8 cellular contexts compared by ENCODE assay signal in genomic region chr5:56415356-56415765, GRCh38.
DNase-seq lines count a peak whose midpoint lies in the region; ATAC-seq and TF ChIP-seq lines count a peak whose summit lies in the region.

No MANE protein-coding gene starts in this region.

- no peak overlapping the region for H3K4me3 ChIP-seq in skeletal muscle cell (ENCODE audit: low read depth, low read length)

- ATAC-seq in HG02588 (IDR thresholded peaks at IDR 0.05; ENCODE audit: unreplicated experiment), result peak; percentile 87

- peak; percentile 31 for TF ChIP-seq POLR2A in GM15510 (IDR thresholded peaks at IDR 0.05; ENCODE audit: borderline replicate concordance, extremely low read depth, insufficient read length)

- DNase-seq in NCI-H226 (peak; percentile 91), fibroblast of gingiva (ENCODE audit: low read depth) (peak; percentile 80), skeletal muscle cell (ENCODE audit: low read depth) (peak; percentile 2), D341Med (ENCODE audit: low spot score) (no peak), NCI-H526 treated with DMSO at 0.1 percent for 48 hours (lab: John Stamatoyannopoulos, UW) (no peak), NCI-H2081 treated with DMSO at 0.1 percent for 48 hours (lab: John Stamatoyannopoulos, UW) (no peak)

Comparison
In these comparisons a context has a peak if more than half of its experiments do, and no peak if none do; other contexts are left out.
1. DNase-seq: peak in NCI-H226 (single experiment), fibroblast of gingiva (single experiment) and skeletal muscle cell (single experiment); none in D341Med (single experiment), NCI-H526 treated with DMSO at 0.1 percent for 48 hours (single experiment) and NCI-H2081 treated with DMSO at 0.1 percent for 48 hours (single experiment).